In genomic region chr15:91866371-91866905, GRCh38 we compare ENCODE assay signal across 9 cellular contexts. TPM values are rescaled to one million over a fixed set of nuclear protein-coding genes. Genes with fewer than 3 reads are reported as not detected.
DNase-seq lines count a peak whose midpoint lies in the region; ATAC-seq and TF ChIP-seq lines count a peak whose summit lies in the region.
"Had no signal": no experiment of that assay in that cellular context is flagged by ENCODE, and none has a peak within 500 bp of the region (broad histone marks: within the 10 kb centered on the region; RNA-seq: fewer than 3 reads in every experiment).

No MANE protein-coding gene starts in this region.

- H3K36me3 ChIP-seq in Peyer's patch (no peaks in the 10 kb centered on the region), skeletal muscle satellite cell (ENCODE audit: insufficient read depth, low read length) (no peaks in the 10 kb centered on the region)

- DNase-seq in EH (ENCODE audit: low read depth) (peak; percentile 42), Peyer's patch (no peak), fibroblast of mammary gland (ENCODE audit: low read depth) (peak; percentile 79), NCI-H1092 treated with DMSO at 0.1 percent for 48 hours (lab: John Stamatoyannopoulos, UW) (no peak)

- no peaks in the 10 kb centered on the region for H3K9me3 ChIP-seq in Peyer's patch
- no peaks in the 10 kb centered on the region for H3K9me3 ChIP-seq in skeletal muscle satellite cell (replicated peaks; ENCODE audit: low read length)

- ATAC-seq in HG02759 (IDR thresholded peaks at IDR 0.05; ENCODE audit: unreplicated experiment) (no peak), HG03354 (IDR thresholded peaks at IDR 0.05; ENCODE audit: poor library complexity, severe bottlenecking, unreplicated experiment) (no peak), GM18505 (IDR thresholded peaks at IDR 0.05; ENCODE audit: unreplicated experiment) (no peak)
- ATAC-seq: stimulated activated effector memory CD8-positive, alpha-beta T cell treated with anti-CD3 and anti-CD28 coated beads, Interleukin-12 subunit alpha, Interleukin-12 subunit beta, amount 100 ng/mL, for 72 hours had no signal

- TF ChIP-seq POLR2A in Peyer's patch (IDR thresholded peaks at IDR 0.05): no peak
- TF ChIP-seq POLR2A in GM18505 (IDR thresholded peaks at IDR 0.05; ENCODE audit: borderline replicate concordance, extremely low read depth, insufficient read depth, insufficient read length): no peak

- H3K27me3 ChIP-seq in Peyer's patch: no peaks in the 10 kb centered on the region
- no peaks in the 10 kb centered on the region for H3K27me3 ChIP-seq in skeletal muscle satellite cell (ENCODE audit: control insufficient read depth, insufficient read depth, low read length)

- H3K4me1 ChIP-seq in Peyer's patch (peaks cover 0 to 17% (median 0%) of the 10 kb centered on the region in 4 donors), skeletal muscle satellite cell (ENCODE audit: control insufficient read depth, insufficient read depth, low read length) (peaks cover 23% of the 10 kb centered on the region)

- peak overlapping the region; percentile 62 for H3K4me2 ChIP-seq in skeletal muscle satellite cell (ENCODE audit: low read length)

- H3K4me3 ChIP-seq in Peyer's patch: no peak overlapping the region
- no peak overlapping the region for H3K4me3 ChIP-seq in fibroblast of mammary gland (ENCODE audit: control insufficient read depth, low read depth, low read length)
- H3K4me3 ChIP-seq in skeletal muscle satellite cell (ENCODE audit: low read length): no peak overlapping the region

- no peak overlapping the region for H3K9ac ChIP-seq in skeletal muscle satellite cell (ENCODE audit: low read depth, low read length)

- H3K27ac ChIP-seq in Peyer's patch: peak overlapping the region in 3 of 4 donors; percentile 15 to 77 (median 67)

- no peak for TF ChIP-seq CTCF in Peyer's patch (IDR thresholded peaks at IDR 0.05)
- no peak for TF ChIP-seq CTCF in fibroblast of mammary gland (conservative IDR thresholded peaks at IDR 0.05; ENCODE audit: control insufficient read depth, insufficient read depth, low read depth, low read length)

RNA-seq across cellular contexts. Expression of gene SLCO3A1, which starts 12.9 kb away (rescaled TPM):
- 1 to 10 TPM; 2.1 to 8.3 (median 5.0) TPM for total RNA-seq in Peyer's patch
- 6.1 and 9.2 TPM in 2 replicates for total RNA-seq in skeletal muscle satellite cell (2012; rRNA removed)

Comparison
In these comparisons a context has a peak if more than half of its experiments do, and no peak if none do; other contexts are left out.
1. DNase-seq: peak in EH (single experiment) and fibroblast of mammary gland (single experiment); none in Peyer's patch (0 of 3) and NCI-H1092 treated with DMSO at 0.1 percent for 48 hours (single experiment).